Comparison of ENCODE assay signal across 8 cellular contexts in the genomic region with DNA sequence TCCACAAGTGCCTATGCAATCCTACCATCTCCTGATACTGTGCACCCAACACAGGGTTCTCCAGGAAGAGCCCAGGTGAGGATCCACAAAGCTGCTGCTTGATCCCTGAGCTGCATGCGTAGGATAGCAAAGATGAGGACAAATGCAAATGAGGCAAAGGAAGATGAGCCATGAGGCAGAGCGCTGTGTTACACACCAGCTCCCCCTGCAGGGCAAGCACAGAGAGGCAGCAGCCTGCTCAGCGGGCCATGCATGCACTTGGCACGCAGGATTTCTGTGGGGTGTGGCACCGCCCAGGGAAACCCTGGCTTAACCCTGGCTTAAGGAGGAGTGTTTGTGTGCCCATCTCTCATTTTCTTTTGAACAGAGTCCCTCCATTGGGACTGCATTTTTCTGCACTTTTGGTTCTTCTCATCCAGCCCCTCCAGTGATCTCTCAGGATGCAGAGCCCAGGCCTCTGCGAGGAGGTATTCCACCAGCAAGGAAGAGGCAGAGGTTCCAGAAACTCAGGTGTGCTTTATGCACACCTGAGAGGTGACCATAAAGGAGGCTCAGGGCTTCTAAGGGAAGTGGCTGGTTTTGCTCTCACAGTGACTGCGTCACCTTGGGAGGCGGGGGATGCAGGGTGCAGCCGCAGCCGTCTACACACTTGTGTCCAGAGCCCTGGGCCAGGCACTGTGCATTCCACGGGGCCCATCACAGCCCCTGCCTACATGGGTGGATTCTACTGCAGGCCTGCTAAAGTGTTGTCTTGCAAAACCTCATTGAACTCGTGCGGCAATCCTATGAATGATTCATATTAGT.
A peak's percentile ranks its signal among the peaks of the same experiment; 100 is the strongest.
DNase-seq lines count a peak whose midpoint lies in the region; ATAC-seq and TF ChIP-seq lines count a peak whose summit lies in the region.

No MANE protein-coding gene starts in this region.

- intact Hi-C loops in tibial artery (cut with DNase I; ENCODE audit: low total_unique reads) = no loop called here

- H3K4me3 ChIP-seq in NB4 (ENCODE audit: low read depth, low read length) (no peak overlapping the region), endodermal cell (ENCODE audit: low read length) (no peak overlapping the region), tibial artery (no peak overlapping the region)

- no peak for TF ChIP-seq POLR2A in NB4 (IDR thresholded peaks at IDR 0.05; ENCODE audit: extremely low read depth, insufficient read length)

- no peaks in the 10 kb centered on the region for H3K4me1 Mint-ChIP-seq in endodermal cell
- no peaks in the 10 kb centered on the region for H3K4me1 Mint-ChIP-seq in mesothelial cell of epicardium

- H3K27ac ChIP-seq in endodermal cell (ENCODE audit: low read depth, low read length) (no peak overlapping the region), tibial artery (no peak overlapping the region)

- DNase-seq in ACHN (peak; percentile 84), NB4 (ENCODE audit: low read depth) (peak; percentile 68), endodermal cell (peak; percentile 96), mesothelial cell of epicardium (ENCODE audit: low spot score in 2 of 2, unreplicated experiment in 2 of 2) (peak; percentile 27 to 72), tibial artery (peak in 1 of 2 donors; percentile 41), NCI-H2107 (lab: John Stamatoyannopoulos, UW) (no peak)
- peak; percentile 69 for DNase-seq in activated CD4-positive, alpha-beta T cell treated with anti-CD3 and anti-CD28 coated beads for 48 hours

- TF ChIP-seq CTCF in NB4 (IDR thresholded peaks at IDR 0.05; ENCODE audit: low read depth, low read length) (peak; percentile 98), endodermal cell (conservative IDR thresholded peaks at IDR 0.05) (peak; percentile 95), mesothelial cell of epicardium (IDR thresholded peaks at IDR 0.05; ENCODE audit: unreplicated experiment) (peak; percentile 65), tibial artery (IDR thresholded peaks at IDR 0.05) (peak; percentile 30 to 36)

- no peaks in the 10 kb centered on the region for H3K9me3 ChIP-seq in endodermal cell (ENCODE audit: control insufficient read depth, low read length)
- H3K9me3 ChIP-seq in tibial artery = no peaks in the 10 kb centered on the region

- peak; percentile 78 for ATAC-seq in GM18867 (IDR thresholded peaks at IDR 0.05; ENCODE audit: unreplicated experiment)

- H3K4me1 ChIP-seq in endodermal cell (ENCODE audit: control insufficient read depth, insufficient read depth, low read length) (no peaks in the 10 kb centered on the region), tibial artery (no peaks in the 10 kb centered on the region)

- WGBS in endodermal cell (ENCODE audit: insufficient coverage in 1 of 2, insufficient read length in 1 of 2), 2 experiments = 47 to 72% methylated on average over 5 to 13 of the region's 13 CpGs

- H3K36me3 ChIP-seq in endodermal cell (ENCODE audit: control insufficient read depth, insufficient read depth, low read length) = no peaks in the 10 kb centered on the region
- no peaks in the 10 kb centered on the region for H3K36me3 ChIP-seq in tibial artery

- H3K9me3 Mint-ChIP-seq in endodermal cell = no peaks in the 10 kb centered on the region
- no peaks in the 10 kb centered on the region for H3K9me3 Mint-ChIP-seq in mesothelial cell of epicardium

- in situ Hi-C loops in ACHN (cut with HindIII; ENCODE audit: low pct_ligation_motif_present, low pct_unique_long_range_greater_than_20kb, low sequenced_read_pairs) = loop anchor here (25.0 kb wide), 1 partner anchor 181 kb away; no protein-coding TSS in a partner anchor

- no peaks in the 10 kb centered on the region for H3K36me3 Mint-ChIP-seq in endodermal cell (ENCODE audit: low read depth)
- no peaks in the 10 kb centered on the region for H3K36me3 Mint-ChIP-seq in mesothelial cell of epicardium

- H3K9ac ChIP-seq in endodermal cell (ENCODE audit: extremely low read depth, low read length, poor library complexity, severe bottlenecking) = no peak overlapping the region

- no peak overlapping the region for H3K4me3 Mint-ChIP-seq in endodermal cell
- H3K4me3 Mint-ChIP-seq in mesothelial cell of epicardium = no peak overlapping the region

- H3K27ac Mint-ChIP-seq in endodermal cell (no peak overlapping the region), mesothelial cell of epicardium (no peak overlapping the region)

- peaks cover 6% of the 10 kb centered on the region for H3K27me3 Mint-ChIP-seq in endodermal cell (ENCODE audit: insufficient read depth)
- H3K27me3 Mint-ChIP-seq in mesothelial cell of epicardium (ENCODE audit: low read depth) = peaks cover 1% of the 10 kb centered on the region

- H3K27me3 ChIP-seq in endodermal cell (ENCODE audit: control insufficient read depth, insufficient read depth, low read length, poor library complexity, severe bottlenecking) = no peaks in the 10 kb centered on the region
- no peaks in the 10 kb centered on the region for H3K27me3 ChIP-seq in tibial artery

Comparison
In these comparisons a context has a peak if more than half of its experiments do, and no peak if none do; other contexts are left out.
1. CTCF ChIP-seq: peak in every context shown above with its lines; median percentile 98 in NB4; 95 in endodermal cell; 65 in mesothelial cell of epicardium; 33 in tibial artery.